In genomic region chr6:52301326-52301725, GRCh38 we compare ENCODE assay signal across 16 cellular contexts. TPM values are rescaled to one million over a fixed set of nuclear protein-coding genes. Genes with fewer than 3 reads are reported as not detected.
DNase-seq lines count a peak whose midpoint lies in the region; ATAC-seq and TF ChIP-seq lines count a peak whose summit lies in the region.
"Had no signal": no experiment of that assay in that cellular context is flagged by ENCODE, and none has a peak within 500 bp of the region (broad histone marks: within the 10 kb centered on the region; RNA-seq: fewer than 3 reads in every experiment).

No MANE protein-coding gene starts in this region.

- H3K4me3 Mint-ChIP-seq in activated naive CD8-positive, alpha-beta T cell treated with anti-CD3 and anti-CD28 coated beads, Interleukin-2, amount 10 ng/mL, durations not matched to agents 7 days and 5 days: no peak overlapping the region
- no peak overlapping the region for H3K4me3 Mint-ChIP-seq in activated naive CD8-positive, alpha-beta T cell treated with anti-CD3 and anti-CD28 coated beads, Interleukin-2, amount 50 U/mL, for 24 hours
- no peak overlapping the region for H3K4me3 Mint-ChIP-seq in T-helper 17 cell
- peak overlapping the region; percentile 44 for H3K4me3 Mint-ChIP-seq in endothelial cell (ENCODE audit: unreplicated experiment)
- H3K4me3 Mint-ChIP-seq: GM23338 had no signal

- in situ Hi-C loops in G401 (cut with HindIII; ENCODE audit: low sequenced_read_pairs): no loop called here

- POLR2A ChIA-PET in activated naive CD8-positive, alpha-beta T cell treated with anti-CD3 and anti-CD28 coated beads, Interleukin-2, amount 10 ng/mL, durations not matched to agents 7 days and 5 days (lab: Charles Lee): no interaction called here

- peak overlapping the region; percentile 17 for H3K27ac Mint-ChIP-seq in activated naive CD8-positive, alpha-beta T cell treated with anti-CD3 and anti-CD28 coated beads, Interleukin-2, amount 10 ng/mL, durations not matched to agents 7 days and 5 days
- H3K27ac Mint-ChIP-seq in activated naive CD8-positive, alpha-beta T cell treated with anti-CD3 and anti-CD28 coated beads, Interleukin-2, amount 50 U/mL, for 24 hours: no peak overlapping the region
- H3K27ac Mint-ChIP-seq in T-helper 17 cell (peak overlapping the region; percentile 0), endothelial cell (ENCODE audit: unreplicated experiment) (no peak overlapping the region)
- H3K27ac Mint-ChIP-seq: GM23338 had no signal

- H3K9me3 ChIP-seq in T-helper 17 cell (ENCODE audit: control insufficient read depth, low read length, poor library complexity, severe bottlenecking): no peaks in the 10 kb centered on the region
- H3K9me3 ChIP-seq: HAP-1, SK-N-SH had no signal

- no peak for TF ChIP-seq CTCF in endothelial cell (IDR thresholded peaks at IDR 0.05; ENCODE audit: unreplicated experiment)

- H3K27me3 Mint-ChIP-seq in activated naive CD8-positive, alpha-beta T cell treated with anti-CD3 and anti-CD28 coated beads, Interleukin-2, amount 10 ng/mL, durations not matched to agents 7 days and 5 days: no peaks in the 10 kb centered on the region
- no peaks in the 10 kb centered on the region for H3K27me3 Mint-ChIP-seq in activated naive CD8-positive, alpha-beta T cell treated with anti-CD3 and anti-CD28 coated beads, Interleukin-2, amount 50 U/mL, for 24 hours
- no peaks in the 10 kb centered on the region for H3K27me3 Mint-ChIP-seq in T-helper 17 cell
- H3K27me3 Mint-ChIP-seq in endothelial cell (ENCODE audit: unreplicated experiment): peaks cover 2% of the 10 kb centered on the region

- DNase-seq in activated naive CD8-positive, alpha-beta T cell treated with anti-CD3 and anti-CD28 coated beads, Interleukin-2, amount 10 ng/mL, durations not matched to agents 7 days and 5 days: no peak
- DNase-seq in activated naive CD8-positive, alpha-beta T cell treated with anti-CD3 and anti-CD28 coated beads, Interleukin-2, amount 50 U/mL, for 24 hours: no peak
- DNase-seq in T-helper 17 cell: no peak
- DNase-seq in endothelial cell (ENCODE audit: low spot score): no peak
- no peak for DNase-seq in G401 (ENCODE audit: low spot score)
- DNase-seq in ureter (ENCODE audit: low spot score): no peak
- DNase-seq: NCI-H1105, NCI-H146, NCI-H226, NCI-H748 treated with DMSO at 0.1 percent for 48 hours, SIG-M5, SK-N-SH had no signal

- no peak for ATAC-seq in activated naive CD8-positive, alpha-beta T cell treated with anti-CD3 and anti-CD28 coated beads, Interleukin-2, amount 10 ng/mL, durations not matched to agents 7 days and 5 days (ENCODE audit: low read depth)
- ATAC-seq in activated naive CD8-positive, alpha-beta T cell treated with anti-CD3 and anti-CD28 coated beads, Interleukin-2, amount 50 U/mL, for 24 hours: no peak
- no peak for ATAC-seq in T-helper 17 cell
- ATAC-seq in activated CD4-positive, CD25-positive, alpha-beta regulatory T cell treated with anti-CD3 and anti-CD28 coated beads, Interleukin-2, amount 50 U/mL, for 24 hours: no peak
- ATAC-seq: GM23338, Panc1 had no signal

- H3K9me3 Mint-ChIP-seq in activated naive CD8-positive, alpha-beta T cell treated with anti-CD3 and anti-CD28 coated beads, Interleukin-2, amount 10 ng/mL, durations not matched to agents 7 days and 5 days: peaks cover 3% of the 10 kb centered on the region
- no peaks in the 10 kb centered on the region for H3K9me3 Mint-ChIP-seq in activated naive CD8-positive, alpha-beta T cell treated with anti-CD3 and anti-CD28 coated beads, Interleukin-2, amount 50 U/mL, for 24 hours
- no peaks in the 10 kb centered on the region for H3K9me3 Mint-ChIP-seq in endothelial cell (ENCODE audit: unreplicated experiment)

- H3K36me3 Mint-ChIP-seq in activated naive CD8-positive, alpha-beta T cell treated with anti-CD3 and anti-CD28 coated beads, Interleukin-2, amount 10 ng/mL, durations not matched to agents 7 days and 5 days: peaks cover 5% of the 10 kb centered on the region
- H3K36me3 Mint-ChIP-seq in activated naive CD8-positive, alpha-beta T cell treated with anti-CD3 and anti-CD28 coated beads, Interleukin-2, amount 50 U/mL, for 24 hours (ENCODE audit: low read depth): no peaks in the 10 kb centered on the region
- H3K36me3 Mint-ChIP-seq in T-helper 17 cell (ENCODE audit: low read depth) (no peaks in the 10 kb centered on the region), endothelial cell (ENCODE audit: low read depth, unreplicated experiment) (peaks cover 14% of the 10 kb centered on the region)

- peaks cover 34% of the 10 kb centered on the region for H3K4me1 Mint-ChIP-seq in activated naive CD8-positive, alpha-beta T cell treated with anti-CD3 and anti-CD28 coated beads, Interleukin-2, amount 10 ng/mL, durations not matched to agents 7 days and 5 days
- peaks cover 67% of the 10 kb centered on the region for H3K4me1 Mint-ChIP-seq in activated naive CD8-positive, alpha-beta T cell treated with anti-CD3 and anti-CD28 coated beads, Interleukin-2, amount 50 U/mL, for 24 hours
- H3K4me1 Mint-ChIP-seq in T-helper 17 cell (peaks cover 38% of the 10 kb centered on the region), endothelial cell (ENCODE audit: unreplicated experiment) (peaks cover 1% of the 10 kb centered on the region)
- H3K4me1 Mint-ChIP-seq: GM23338 had no signal

RNA-seq across cellular contexts. Expression of gene MCM3, which starts 16.8 kb away (rescaled TPM):
- total RNA-seq in activated naive CD8-positive, alpha-beta T cell treated with anti-CD3 and anti-CD28 coated beads, Interleukin-2, amount 10 ng/mL, durations not matched to agents 7 days and 5 days: 100 to 1,000 TPM; 180 to 182 TPM
- total RNA-seq in T-helper 17 cell (10 to 100 TPM; 20.3 to 24.3 TPM), endothelial cell (ENCODE audit: unreplicated experiment) (50.0 TPM), ureter (59.4 TPM)
- 326 and 392 TPM in 2 replicates for total RNA-seq in G401 (2014; rRNA removed; shearing (Covaris generic))

RNA-seq across cellular contexts. Expression of gene IL17F, which starts 57.0 kb away (rescaled TPM):
- total RNA-seq in activated naive CD8-positive, alpha-beta T cell treated with anti-CD3 and anti-CD28 coated beads, Interleukin-2, amount 10 ng/mL, durations not matched to agents 7 days and 5 days: not detected
- total RNA-seq in T-helper 17 cell (under 1 TPM; 0.35 to 0.68 TPM), endothelial cell (ENCODE audit: unreplicated experiment) (not detected), ureter (not detected)
- not detected in 2 replicates for total RNA-seq in G401 (2014; rRNA removed; shearing (Covaris generic))
- total RNA-seq: GM23338 had no signal

Comparison
In these comparisons a context has a peak if more than half of its experiments do, and no peak if none do; other contexts are left out.
1. H3K27ac Mint-ChIP-seq: peak in activated naive CD8-positive, alpha-beta T cell treated with anti-CD3 and anti-CD28 coated beads, Interleukin-2, amount 10 ng/mL, durations not matched to agents 7 days and 5 days (single experiment) and T-helper 17 cell (single experiment); none in activated naive CD8-positive, alpha-beta T cell treated with anti-CD3 and anti-CD28 coated beads, Interleukin-2, amount 50 U/mL, for 24 hours (single experiment) and endothelial cell (single experiment).